Comparison of ENCODE assay signal across 1 cellular context in genomic region chr22:19759994-19760651, GRCh38.
TF ChIP-seq lines count a peak whose summit lies in the region.

No MANE protein-coding gene starts in this region.

TF ChIP-seq in K562, 482 proteins besides CTCF, POLR2A, EP300 and RAD21 (continued from another document and continues in another):
- no peak for TF ChIP-seq PREB (CRISPR knock-in tag; IDR thresholded peaks at IDR 0.05)
- TF ChIP-seq BRD9 (IDR thresholded peaks at IDR 0.05; ENCODE audit: low read depth, partially characterized antibody) = peak; percentile 98
- TF ChIP-seq ARHGAP35 (IDR thresholded peaks at IDR 0.05; ENCODE audit: partially characterized antibody) = peak; percentile 87
- no peak for TF ChIP-seq TSHZ1 (CRISPR knock-in tag; IDR thresholded peaks at IDR 0.05)
- no peak for TF ChIP-seq PHB (CRISPR knock-in tag; IDR thresholded peaks at IDR 0.05)
- no peak for TF ChIP-seq ELK3 (CRISPR knock-in tag; IDR thresholded peaks at IDR 0.05)
- peak in 1 of 2 experiments; percentile 90; a peak in 2 of 4 replicates for TF ChIP-seq CSDE1 (IDR thresholded peaks at IDR 0.05)
- TF ChIP-seq HBP1 (CRISPR knock-in tag; IDR thresholded peaks at IDR 0.05) = peak; percentile 72
- TF ChIP-seq E4F1 (CRISPR knock-in tag; IDR thresholded peaks at IDR 0.05; ENCODE audit: borderline replicate concordance) = no peak
- no peak for TF ChIP-seq ZNF57 (CRISPR knock-in tag; IDR thresholded peaks at IDR 0.05)
- no peak for TF ChIP-seq ZNF224 (CRISPR knock-in tag; IDR thresholded peaks at IDR 0.05)
- peak; percentile 91; the same call in 1 of the 2 replicates for TF ChIP-seq EZH2 (IDR thresholded peaks at IDR 0.05; ENCODE audit: borderline replicate concordance, low read depth, low read length)
- TF ChIP-seq ZC3H11A (IDR thresholded peaks at IDR 0.05; ENCODE audit: low read depth, low read length) = peak; percentile 66; the same call in 1 of the 2 replicates
- peak; percentile 100 for TF ChIP-seq ZNF512 (tag; IDR thresholded peaks at IDR 0.05)
- peak; percentile 72 for TF ChIP-seq MYC (IDR thresholded peaks at IDR 0.05; ENCODE audit: low read depth, low read length)
- TF ChIP-seq MYC (CRISPR knock-in tag; IDR thresholded peaks at IDR 0.05; ENCODE audit: borderline replicate concordance, low read depth) = no peak
- TF ChIP-seq CHD4 (IDR thresholded peaks at IDR 0.05; ENCODE audit: insufficient read depth, insufficient replicate concordance, low read depth, low read length, poor library complexity, severe bottlenecking) = peak; percentile 49
- TF ChIP-seq DNMT1 (IDR thresholded peaks at IDR 0.05) = peak; percentile 99
- TF ChIP-seq ELF4 (CRISPR knock-in tag; IDR thresholded peaks at IDR 0.05) = peak; percentile 87
- no peak for TF ChIP-seq ATF4 (CRISPR knock-in tag; IDR thresholded peaks at IDR 0.05)
- TF ChIP-seq ZNF699 (CRISPR knock-in tag; IDR thresholded peaks at IDR 0.05; ENCODE audit: insufficient replicate concordance) = no peak
- peak; percentile 84 for TF ChIP-seq ZEB2 (IDR thresholded peaks at IDR 0.05)
- no peak for TF ChIP-seq BMI1 (IDR thresholded peaks at IDR 0.05; ENCODE audit: low read length)
- TF ChIP-seq YBX1 (IDR thresholded peaks at IDR 0.05) = no peak; the same call in 1 of the 2 replicates
- 0 out of 2 replicates have a peak, but pooled peaks have one; percentile 6 for TF ChIP-seq ZNF445 (CRISPR knock-in tag; IDR thresholded peaks at IDR 0.05; ENCODE audit: low read depth)
- no peak for TF ChIP-seq ZFP1 (CRISPR knock-in tag; IDR thresholded peaks at IDR 0.05)
- TF ChIP-seq TRIM28 (IDR thresholded peaks at IDR 0.05) = peak; percentile 74; the same call in 1 of the 2 replicates
- 0 out of 2 replicates have a peak, but pooled peaks have one; percentile 13 for TF ChIP-seq STAT5B (CRISPR knock-in tag; IDR thresholded peaks at IDR 0.05)
- TF ChIP-seq ZNF274 (IDR thresholded peaks at IDR 0.05; ENCODE audit: borderline replicate concordance, low read depth, low read length) = no peak
- TF ChIP-seq MCM3 (IDR thresholded peaks at IDR 0.05) = 0 out of 2 replicates have a peak, but pooled peaks have one; percentile 5
- peak; percentile 71; the same call in 1 of the 2 replicates for TF ChIP-seq NFRKB (IDR thresholded peaks at IDR 0.05; ENCODE audit: low read depth)
- no peak for TF ChIP-seq GTF2A2 (tag; IDR thresholded peaks at IDR 0.05)
- peak; percentile 88 for TF ChIP-seq DPF2 (IDR thresholded peaks at IDR 0.05)
- TF ChIP-seq ZBTB9 (CRISPR knock-in tag; IDR thresholded peaks at IDR 0.05) = no peak
- no peak for TF ChIP-seq ZNF124 (CRISPR knock-in tag; IDR thresholded peaks at IDR 0.05)
- peak; percentile 99; the same call in 1 of the 2 replicates for TF ChIP-seq HLTF (IDR thresholded peaks at IDR 0.05)
- no peak for TF ChIP-seq ZNF655 (CRISPR knock-in tag; IDR thresholded peaks at IDR 0.05)
- no peak for TF ChIP-seq ZBTB33 (CRISPR knock-in tag; IDR thresholded peaks at IDR 0.05)
- peak; percentile 71; the same call in 1 of the 2 replicates for TF ChIP-seq SMARCC2 (IDR thresholded peaks at IDR 0.05; ENCODE audit: low read depth)
- TF ChIP-seq CC2D1A (IDR thresholded peaks at IDR 0.05) = peak; percentile 70
- TF ChIP-seq ZFP30 (CRISPR knock-in tag; IDR thresholded peaks at IDR 0.05; ENCODE audit: borderline replicate concordance) = peak; percentile 13; the same call in 1 of the 2 replicates
- TF ChIP-seq NCOA4 (IDR thresholded peaks at IDR 0.05; ENCODE audit: partially characterized antibody) = peak; percentile 78
- peak; percentile 60 for TF ChIP-seq THRB (CRISPR knock-in tag; conservative IDR thresholded peaks at IDR 0.05)
- no peak for TF ChIP-seq ZNF354B (CRISPR knock-in tag; IDR thresholded peaks at IDR 0.05)
- peak; percentile 33; the same call in 1 of the 2 replicates for TF ChIP-seq TAL1 (IDR thresholded peaks at IDR 0.05)
- TF ChIP-seq RAD51 (IDR thresholded peaks at IDR 0.05; ENCODE audit: borderline replicate concordance, low read depth) = peak; percentile 48; the same call in 1 of the 2 replicates
